14 cellular contexts compared by ENCODE assay signal in the genomic region with DNA sequence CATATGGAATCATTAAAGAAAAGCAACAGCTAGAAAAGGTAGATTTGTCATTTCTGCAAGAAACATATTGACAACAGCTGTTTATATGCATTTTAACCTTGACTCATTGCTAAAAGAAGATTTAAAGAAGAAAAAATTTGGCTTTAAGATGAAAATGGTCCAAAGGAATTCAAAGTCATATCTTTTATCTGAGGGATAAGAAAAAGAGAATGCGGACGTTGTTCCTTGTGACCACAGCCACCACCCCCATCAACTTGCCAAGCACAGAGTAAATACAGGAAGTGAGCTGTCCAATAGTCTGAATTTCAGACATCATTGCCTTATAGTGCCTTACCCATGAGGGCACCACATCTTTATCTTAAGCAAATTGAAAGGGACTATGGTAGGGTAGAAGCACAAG. TPM values are rescaled to one million over a fixed set of nuclear protein-coding genes. Genes with fewer than 3 reads are reported as not detected.
DNase-seq lines count a peak whose midpoint lies in the region; ATAC-seq and TF ChIP-seq lines count a peak whose summit lies in the region.
"Had no signal": no experiment of that assay in that cellular context is flagged by ENCODE, and none has a peak within 500 bp of the region (broad histone marks: within the 10 kb centered on the region; RNA-seq: fewer than 3 reads in every experiment).

No MANE protein-coding gene starts in this region.

- WGBS in stomach, 5 donors, result 17 to 43% (median 26%) methylated on average over 2 of the region's 2 CpGs

- H3K27me3 ChIP-seq in SJSA1 (replicated peaks), result no peaks in the 10 kb centered on the region
- H3K27me3 ChIP-seq in fibroblast of lung (ENCODE audit: control insufficient read depth, insufficient read depth, low read length), result no peaks in the 10 kb centered on the region
- no peaks in the 10 kb centered on the region for H3K27me3 ChIP-seq in stomach

- no peaks in the 10 kb centered on the region for H3K79me2 ChIP-seq in fibroblast of lung (ENCODE audit: control insufficient read depth, insufficient read depth, low read length)

- no peak overlapping the region for H3K4me3 ChIP-seq in SJSA1
- no peak overlapping the region for H3K4me3 ChIP-seq in fibroblast of lung (replicated peaks in 1 of 4; ENCODE audit: control extremely low read depth in 1 of 4, insufficient read depth in 1 of 4, low read depth in 3 of 4, low read length in 4 of 4)
- no peak overlapping the region for H3K4me3 ChIP-seq in stomach

- H3K4me2 ChIP-seq in fibroblast of lung (ENCODE audit: extremely low read depth, insufficient read depth, low read length), result no peak overlapping the region
- H3K4me2 ChIP-seq: KMS-11 had no signal

- H4K20me1 ChIP-seq in fibroblast of lung (ENCODE audit: control insufficient read depth, extremely low read depth, insufficient read depth, low read length), result no peaks in the 10 kb centered on the region

- no peak for TF ChIP-seq EP300 in stomach (IDR thresholded peaks at IDR 0.05)

- H2AFZ ChIP-seq in fibroblast of lung (ENCODE audit: low read length), result no peak overlapping the region

- DNase-seq in HS-5 (ENCODE audit: low read depth) (peak; percentile 84), SJSA1 (ENCODE audit: low read depth in 1 of 2, low spot score in 2 of 2) (peak; percentile 67 to 71), fibroblast of lung (ENCODE audit: low read depth in 2 of 2) (peak; percentile 51 to 90), stomach (peak; percentile 42), NCI-H1417 treated with DMSO at 0.1 percent for 48 hours (lab: John Stamatoyannopoulos, UW) (no peak), NCI-H1105 treated with DMSO at 0.1 percent for 48 hours (lab: John Stamatoyannopoulos, UW) (no peak)
- DNase-seq: activated gamma-delta T cell, COR-L47, erythroblast, retina had no signal

- H3K9me3 ChIP-seq in SJSA1 (replicated peaks), result no peaks in the 10 kb centered on the region
- H3K9me3 ChIP-seq in fibroblast of lung (ENCODE audit: control insufficient read depth, insufficient read depth, low read depth, low read length), result no peaks in the 10 kb centered on the region
- H3K9me3 ChIP-seq in stomach, result no peaks in the 10 kb centered on the region

- intact Hi-C loops in stomach (cut with DNase I; ENCODE audit: low total_unique reads), result no loop called here

- no peak for TF ChIP-seq POLR2A in stomach (IDR thresholded peaks at IDR 0.05)

- ATAC-seq in GM21381 (IDR thresholded peaks at IDR 0.05; ENCODE audit: unreplicated experiment), result no peak

- no peak overlapping the region for H3K9ac ChIP-seq in fibroblast of lung (ENCODE audit: insufficient read depth, low read length)
- H3K9ac ChIP-seq: KMS-11 had no signal

- peak overlapping the region; percentile 38 for H3K27ac ChIP-seq in SJSA1
- H3K27ac ChIP-seq in fibroblast of lung (ENCODE audit: insufficient read depth, low read length), result no peak overlapping the region
- H3K27ac ChIP-seq in stomach, result peak overlapping the region in 1 of 5 donors; percentile 40
- H3K27ac ChIP-seq: KMS-11 had no signal

- H3K4me1 ChIP-seq in SJSA1 (replicated peaks), result peaks cover 18% of the 10 kb centered on the region
- H3K4me1 ChIP-seq in fibroblast of lung (ENCODE audit: control insufficient read depth, extremely low read depth, insufficient read depth, low read length), result peaks cover 7% of the 10 kb centered on the region
- H3K4me1 ChIP-seq in stomach, result peaks cover 0 to 13% (median 0%) of the 10 kb centered on the region in 4 donors

- no peak for TF ChIP-seq CTCF in fibroblast of lung (conservative IDR thresholded peaks at IDR 0.05 in 1 of 2, IDR thresholded peaks at IDR 0.05 in 1 of 2; ENCODE audit: low read depth in 1 of 2, low read length in 2 of 2)
- no peak for TF ChIP-seq CTCF in stomach (IDR thresholded peaks at IDR 0.05)

- H3K36me3 ChIP-seq in SJSA1, result no peaks in the 10 kb centered on the region
- no peaks in the 10 kb centered on the region for H3K36me3 ChIP-seq in fibroblast of lung (ENCODE audit: control insufficient read depth, insufficient read depth, low read length)
- no peaks in the 10 kb centered on the region for H3K36me3 ChIP-seq in stomach

RNA-seq across cellular contexts. Expression of a gene that starts 7.3 kb away (rescaled TPM):
- 4.4 and 8.5 TPM in 2 replicates for total RNA-seq in SJSA1 (2014; rRNA removed; shearing (Covaris generic))
- total RNA-seq in fibroblast of lung (1.0 and 1.5 TPM in 2 replicates), stomach (10 to 100 TPM in 1 of 5 donors, 1 to 10 TPM in 1, under 1 TPM in 3; 0.29 to 11.0 (median 0.89) TPM)
- polyA plus RNA-seq in fibroblast of lung (1.0 and 1.1 TPM in 2 replicates), stomach (1 to 10 TPM in 1 of 3 donors, under 1 TPM in 2; 0.28 to 3.5 (median 0.75) TPM)
- 0.84 and 0.91 TPM in 2 replicates for polyA plus RNA-seq in fibroblast of lung (2012)
- 0.31 and 0.37 TPM in 2 replicates for polyA minus RNA-seq in fibroblast of lung (ENCODE audit: low replicate concordance)

RNA-seq across cellular contexts. Expression of a gene that starts 36.9 kb away (rescaled TPM):
- total RNA-seq in SJSA1 (2014; rRNA removed; shearing (Covaris generic)), result 0.25 and 3.0 TPM in 2 replicates
- total RNA-seq in fibroblast of lung (under 0.01 TPM in 1 of 2 replicates, not detected in the other), stomach (10 to 100 TPM in 2 of 5 donors, 1 to 10 TPM in 1, under 1 TPM in 1, not detected in 1; 0.89 to 18.7 (median 13.6) TPM)
- polyA plus RNA-seq in fibroblast of lung (0.05 and 0.07 TPM in 2 replicates), stomach (10 to 100 TPM in 1 of 3 donors, 1 to 10 TPM in 1, under 1 TPM in 1; 0.90 to 21.2 (median 5.9) TPM)
- 0.07 TPM in 1 of 2 replicates, not detected in the other for polyA plus RNA-seq in fibroblast of lung (2012)
- not detected in 2 replicates for polyA minus RNA-seq in fibroblast of lung (ENCODE audit: low replicate concordance)
- total RNA-seq: cardiac septum; T-helper 2 cell treated with Interferon-gamma antibody and Interleukin-4, amounts not matched to agents 100 ng/mL and 5 ng/mL, for 36 hours had no signal

Comparison
In these comparisons a context has a peak if more than half of its experiments do, and no peak if none do; other contexts are left out.
1. DNase-seq: peak in HS-5 (single experiment), SJSA1 (2 of 2), fibroblast of lung (2 of 2) and stomach (single experiment); none in NCI-H1417 treated with DMSO at 0.1 percent for 48 hours (single experiment) and NCI-H1105 treated with DMSO at 0.1 percent for 48 hours (single experiment).